1 cellular context compared by ENCODE assay signal in the genomic region with DNA sequence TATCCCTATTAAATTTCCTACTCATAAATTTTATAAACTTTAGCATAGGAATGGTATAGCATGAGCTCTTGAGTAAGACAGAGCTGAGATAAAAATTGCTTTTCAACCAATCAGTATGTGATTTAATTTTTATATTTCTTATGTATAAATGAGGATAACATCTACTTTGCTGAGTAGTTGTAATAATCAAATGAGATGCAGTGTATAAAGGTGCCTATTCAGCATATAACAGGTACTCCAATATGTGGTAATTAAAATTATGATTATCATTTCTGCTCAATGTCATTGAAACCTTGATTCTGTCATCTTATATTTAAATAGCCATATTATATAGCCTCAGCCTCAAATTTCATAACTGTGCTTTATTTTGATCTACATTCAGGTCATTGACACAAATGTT.
A peak's percentile ranks its signal among the peaks of the same experiment; 100 is the strongest.
TF ChIP-seq lines count a peak whose summit lies in the region.

No MANE protein-coding gene starts in this region.

TF ChIP-seq in HepG2, 621 proteins besides CTCF, POLR2A, EP300 and RAD21 (continued from another document):
- TF ChIP-seq MAFK (conservative IDR thresholded peaks at IDR 0.05 in 1 of 2, IDR thresholded peaks at IDR 0.05 in 1 of 2; ENCODE audit: low read length in 2 of 2) = peak; percentile 48 to 72; a peak in 3 of 4 replicates
- TF ChIP-seq RBFOX2 (IDR thresholded peaks at IDR 0.05; ENCODE audit: low read depth, low read length) = no peak
- no peak for TF ChIP-seq BORCS8-MEF2B (CRISPR knock-in tag; IDR thresholded peaks at IDR 0.05)
